Comparison of ENCODE assay signal across 8 cellular contexts in genomic region chr7:100586266-100587025, GRCh38. TPM values are rescaled to one million over a fixed set of nuclear protein-coding genes. Genes with fewer than 3 reads are reported as not detected.
DNase-seq lines count a peak whose midpoint lies in the region; ATAC-seq lines count a peak whose summit lies in the region.

A gene with protein sequence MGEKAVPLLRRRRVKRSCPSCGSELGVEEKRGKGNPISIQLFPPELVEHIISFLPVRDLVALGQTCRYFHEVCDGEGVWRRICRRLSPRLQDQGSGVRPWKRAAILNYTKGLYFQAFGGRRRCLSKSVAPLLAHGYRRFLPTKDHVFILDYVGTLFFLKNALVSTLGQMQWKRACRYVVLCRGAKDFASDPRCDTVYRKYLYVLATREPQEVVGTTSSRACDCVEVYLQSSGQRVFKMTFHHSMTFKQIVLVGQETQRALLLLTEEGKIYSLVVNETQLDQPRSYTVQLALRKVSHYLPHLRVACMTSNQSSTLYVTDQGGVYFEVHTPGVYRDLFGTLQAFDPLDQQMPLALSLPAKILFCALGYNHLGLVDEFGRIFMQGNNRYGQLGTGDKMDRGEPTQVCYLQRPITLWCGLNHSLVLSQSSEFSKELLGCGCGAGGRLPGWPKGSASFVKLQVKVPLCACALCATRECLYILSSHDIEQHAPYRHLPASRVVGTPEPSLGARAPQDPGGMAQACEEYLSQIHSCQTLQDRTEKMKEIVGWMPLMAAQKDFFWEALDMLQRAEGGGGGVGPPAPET (plus strand): TSS chr7:100586328. CDS start chr7:100586626, 298 bp downstream.

- H3K4me3 ChIP-seq in mononuclear cell (ENCODE audit: low read length), result peak within 1 kb of the TSS; percentile 98

- peak within 1 kb of the TSS; percentile 96 for H3K27ac ChIP-seq in epithelial cell of prostate

- peak within 1 kb of the TSS; percentile 89 to 98 (median 98) for H3K27ac Mint-ChIP-seq in IgD-negative memory B cell

- no peaks in the 10 kb centered on the region for H3K9me3 Mint-ChIP-seq in IgD-negative memory B cell

- H3K4me1 ChIP-seq in mononuclear cell (ENCODE audit: insufficient read depth, low read length), result peaks cover 45% of the 10 kb centered on the region

- peaks cover 16 to 20% (median 20%) of the 10 kb centered on the region in 3 donors for H3K4me1 Mint-ChIP-seq in IgD-negative memory B cell

- H3K27me3 ChIP-seq in mononuclear cell (ENCODE audit: insufficient read depth, low read length), result no peaks in the 10 kb centered on the region

- ATAC-seq in GM21576 (IDR thresholded peaks at IDR 0.05; ENCODE audit: unreplicated experiment), result peak; percentile 78

- H3K36me3 Mint-ChIP-seq in IgD-negative memory B cell, result no peaks in the 10 kb centered on the region

- H3K9me3 ChIP-seq in mononuclear cell (ENCODE audit: low read depth, low read length), result no peaks in the 10 kb centered on the region

- DNase-seq in DMS153 (lab: John Stamatoyannopoulos, UW) (peak; percentile 100), OCI-M1 (lab: John Stamatoyannopoulos, UW) (peak; percentile 100), activated T-cell treated with anti-CD3 and anti-CD28 coated beads for 48 hours (ENCODE audit: low read depth) (peak; percentile 98), epithelial cell of prostate (ENCODE audit: low read depth, low spot score) (peak; percentile 99)
- peak; percentile 99 for DNase-seq in stimulated activated CD8-positive, alpha-beta memory T cell treated with anti-CD3 and anti-CD28 coated beads, Interleukin-2, amount 100 ng/mL, for 48 hours (ENCODE audit: low read depth in 2 of 2)

- peak within 1 kb of the TSS; percentile 86 to 98 (median 96) for H3K4me3 Mint-ChIP-seq in IgD-negative memory B cell

- peaks cover 4% of the 10 kb centered on the region for H3K27me3 Mint-ChIP-seq in IgD-negative memory B cell

RNA-seq across cellular contexts. Expression of the gene that starts here (rescaled TPM):
- polyA plus RNA-seq in IgD-negative memory B cell, result 0.36 TPM
- total RNA-seq in mononuclear cell, result 0.21 TPM

Comparison
In these comparisons a context has a peak if more than half of its experiments do, and no peak if none do; other contexts are left out.
1. Peak in every context shown above with its lines: DNase-seq, ATAC-seq, H3K4me3 ChIP-seq and H3K27ac ChIP-seq.